Comparison of ENCODE assay signal across 8 cellular contexts in the genomic region with DNA sequence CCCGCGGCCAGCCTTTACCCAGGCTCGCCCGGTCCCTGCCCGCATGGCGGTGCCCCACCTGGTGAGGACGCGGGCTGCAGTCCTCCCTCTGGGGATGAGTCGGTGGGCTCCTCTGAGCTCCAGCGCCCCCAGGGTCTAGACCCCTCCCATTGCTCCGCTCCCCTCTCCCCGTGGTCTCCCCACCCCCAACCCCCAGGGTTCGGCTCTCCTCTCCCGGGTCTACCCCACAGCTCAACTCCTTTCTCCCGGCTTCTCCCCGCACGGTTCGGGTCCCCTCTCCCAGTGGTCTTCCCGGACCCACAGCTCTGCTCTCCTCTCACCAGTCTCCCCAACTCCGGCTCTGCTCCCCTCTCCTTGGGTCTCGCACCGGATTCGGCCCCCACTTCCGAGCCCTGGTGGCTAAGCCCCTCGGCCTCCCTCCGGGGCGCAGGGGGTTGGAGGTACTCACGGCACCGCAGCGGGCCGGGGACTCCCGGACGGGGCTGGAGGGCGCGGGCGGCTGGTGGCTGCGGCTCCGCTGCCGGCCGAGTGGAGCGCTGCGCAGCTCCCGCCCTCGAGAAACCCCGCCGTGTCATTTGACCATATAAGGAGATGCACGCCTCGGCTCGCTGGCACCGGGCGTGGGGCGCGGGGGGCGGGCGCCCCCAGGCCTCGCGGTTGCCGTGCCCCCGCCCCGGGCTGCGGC. TPM values are rescaled to one million over a fixed set of nuclear protein-coding genes. Genes with fewer than 3 reads are reported as not detected.
DNase-seq lines count a peak whose midpoint lies in the region; ATAC-seq and TF ChIP-seq lines count a peak whose summit lies in the region.

A gene with protein sequence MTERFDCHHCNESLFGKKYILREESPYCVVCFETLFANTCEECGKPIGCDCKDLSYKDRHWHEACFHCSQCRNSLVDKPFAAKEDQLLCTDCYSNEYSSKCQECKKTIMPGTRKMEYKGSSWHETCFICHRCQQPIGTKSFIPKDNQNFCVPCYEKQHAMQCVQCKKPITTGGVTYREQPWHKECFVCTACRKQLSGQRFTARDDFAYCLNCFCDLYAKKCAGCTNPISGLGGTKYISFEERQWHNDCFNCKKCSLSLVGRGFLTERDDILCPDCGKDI (minus strand): TSS at position 530 of the 685 bp plus-strand sequence. CDS start 12,535 bp downstream, outside the sequence.

- peak within 1 kb of the TSS; percentile 99 for H3K4me3 ChIP-seq in HUES48 (ENCODE audit: low read depth, low read length)
- peak within 1 kb of the TSS; percentile 98 for H3K4me3 ChIP-seq in ovary
- peak within 1 kb of the TSS; percentile 19 to 96 (median 64) for H3K4me3 ChIP-seq in thyroid gland (replicated peaks in 1 of 3)

- 0 out of 2 replicates have a peak, but pooled peaks cover 3% of the 10 kb centered on the region for H3K9me3 ChIP-seq in HUES48 (ENCODE audit: control insufficient read depth, insufficient read depth, low read length)
- H3K9me3 ChIP-seq in ovary = no peaks in the 10 kb centered on the region
- H3K9me3 ChIP-seq in thyroid gland = no peaks in the 10 kb centered on the region

- H3K4me1 Mint-ChIP-seq in activated naive CD4-positive, alpha-beta T cell treated with anti-CD3 and anti-CD28 coated beads for 36 hours (ENCODE audit: low read depth) = peaks cover 9% of the 10 kb centered on the region

- TF ChIP-seq CTCF in ovary (IDR thresholded peaks at IDR 0.05) (peak in 2 of 3 donors; percentile 48 to 72), thyroid gland (IDR thresholded peaks at IDR 0.05) (peak in 5 of 6 experiments; percentile 20 to 58 (median 25))

- no peaks in the 10 kb centered on the region for H3K36me3 Mint-ChIP-seq in activated naive CD4-positive, alpha-beta T cell treated with anti-CD3 and anti-CD28 coated beads for 36 hours (ENCODE audit: low read depth)

- DNase-seq in DMS153 (lab: John Stamatoyannopoulos, UW) (peak; percentile 51), SK-MEL-5 (ENCODE audit: low read depth, low spot score) (peak; percentile 69), glomerular endothelial cell (ENCODE audit: extremely low read depth, low read depth, low spot score) (no peak), ovary (peak; percentile 82 to 91 (median 86)), thyroid gland (peak; percentile 77 to 79)
- peak; percentile 73 for DNase-seq in activated naive CD4-positive, alpha-beta T cell treated with anti-CD3 and anti-CD28 coated beads for 36 hours

- peak; percentile 100 for ATAC-seq in GM21390 (IDR thresholded peaks at IDR 0.05; ENCODE audit: unreplicated experiment)

- peaks cover 15% of the 10 kb centered on the region for H3K27me3 ChIP-seq in HUES48 (ENCODE audit: control insufficient read depth, insufficient read depth, low read length)
- no peaks in the 10 kb centered on the region for H3K27me3 ChIP-seq in ovary
- H3K27me3 ChIP-seq in thyroid gland = no peaks in the 10 kb centered on the region

- H3K36me3 ChIP-seq in HUES48 (ENCODE audit: control insufficient read depth, insufficient read depth, low read length) (peaks cover 14% of the 10 kb centered on the region), ovary (no peaks in the 10 kb centered on the region), thyroid gland (no peaks in the 10 kb centered on the region)

- TF ChIP-seq POLR2A in ovary (IDR thresholded peaks at IDR 0.05) (peak; percentile 81), thyroid gland (IDR thresholded peaks at IDR 0.05) (peak; percentile 68 to 95)

- H3K9me3 Mint-ChIP-seq in activated naive CD4-positive, alpha-beta T cell treated with anti-CD3 and anti-CD28 coated beads for 36 hours = no peaks in the 10 kb centered on the region

- peak within 1 kb of the TSS; percentile 73 for H3K4me3 Mint-ChIP-seq in activated naive CD4-positive, alpha-beta T cell treated with anti-CD3 and anti-CD28 coated beads for 36 hours

- peak within 1 kb of the TSS; percentile 99 for H3K9ac ChIP-seq in HUES48 (ENCODE audit: low read depth, low read length)

- H3K4me1 ChIP-seq in HUES48 (ENCODE audit: control insufficient read depth, insufficient read depth, low read length) = peaks cover 18% of the 10 kb centered on the region
- peaks cover 4% of the 10 kb centered on the region for H3K4me1 ChIP-seq in ovary (ENCODE audit: insufficient read depth)
- peaks cover 6 to 11% of the 10 kb centered on the region in 2 donors for H3K4me1 ChIP-seq in thyroid gland

- H3K27ac Mint-ChIP-seq in activated naive CD4-positive, alpha-beta T cell treated with anti-CD3 and anti-CD28 coated beads for 36 hours = no peak within 1 kb of the TSS

- H3K27ac ChIP-seq in HUES48 (ENCODE audit: low read depth, low read length) = peak within 1 kb of the TSS; percentile 69
- peak within 1 kb of the TSS; percentile 86 to 98 for H3K27ac ChIP-seq in ovary
- H3K27ac ChIP-seq in thyroid gland = peak within 1 kb of the TSS; percentile 72 to 93 (median 83)

- intact Hi-C loops in activated naive CD4-positive, alpha-beta T cell treated with anti-CD3 and anti-CD28 coated beads for 36 hours (cut with micrococcal nuclease) = loop anchor here (1.0 to 5.0 kb wide), 3 partner anchors 28 to 70 kb away; a partner anchor contains a TSS
- intact Hi-C loops in ovary (cut with DNase I) (loop anchor here in 2 of 4 donors (5.0 to 10.0 kb wide), 2 partner anchors 39 to 96 kb away; no protein-coding TSS in a partner anchor), thyroid gland (cut with DNase I) (no loop called here)

- WGBS in ovary, 3 donors = 1% methylated on average over 58 to 61 of the region's 61 CpGs
- WGBS in thyroid gland, 2 donors = 1% methylated on average over 20 to 30 of the region's 61 CpGs

- CTCF ChIA-PET in activated naive CD4-positive, alpha-beta T cell treated with anti-CD3 and anti-CD28 coated beads for 36 hours (lab: Charles Lee) = interaction anchor here (1.0 to 1.2 kb wide), 2 partner anchors 14 to 15 kb away, joined by 3 read pairs; no protein-coding TSS in a partner anchor

- TF ChIP-seq EP300 in ovary (IDR thresholded peaks at IDR 0.05) = no peak

- H3K27me3 Mint-ChIP-seq in activated naive CD4-positive, alpha-beta T cell treated with anti-CD3 and anti-CD28 coated beads for 36 hours (ENCODE audit: low read depth) = peaks cover 13% of the 10 kb centered on the region

- in situ Hi-C loops in SK-MEL-5 (cut with HindIII; ENCODE audit: low pct_unique_long_range_greater_than_20kb, low sequenced_read_pairs) = no loop called here

RNA-seq across cellular contexts. Expression of the gene that starts here (rescaled TPM):
- 36.5 and 40.7 TPM in 2 replicates for total RNA-seq in SK-MEL-5 (2014; rRNA removed; shearing (Covaris generic))
- polyA plus RNA-seq in SK-MEL-5 (2015; cell fraction: cytosol; rRNA removed) = 50.8 and 51.8 TPM in 2 replicates
- 17.6 and 22.1 TPM in 2 replicates for polyA plus RNA-seq in SK-MEL-5 (2015; cell fraction: nucleus; rRNA removed)
- 1 to 10 TPM; 1.6 to 1.8 TPM for total RNA-seq in activated naive CD4-positive, alpha-beta T cell treated with anti-CD3 and anti-CD28 coated beads for 36 hours
- 115 and 138 TPM in 2 replicates for total RNA-seq in glomerular endothelial cell
- 1,000 to 10,000 TPM in 1 of 7 donors, 100 to 1,000 TPM in 6; 300 to 1,049 (median 495) TPM for total RNA-seq in ovary
- 100 to 1,000 TPM; 320 to 628 TPM for polyA plus RNA-seq in ovary
- total RNA-seq in thyroid gland = 10 to 100 TPM; 36.7 to 81.2 (median 44.0) TPM

Comparison
In these comparisons a context has a peak if more than half of its experiments do, and no peak if none do; other contexts are left out.
1. RNA of the gene that starts here (total RNA-seq): 300 to 1,049 TPM in ovary, 115 to 138 TPM in glomerular endothelial cell, 36.7 to 81.2 TPM in thyroid gland and 36.5 to 40.7 TPM in SK-MEL-5; 1.6 to 1.8 TPM in activated naive CD4-positive, alpha-beta T cell treated with anti-CD3 and anti-CD28 coated beads for 36 hours; every median in the first group is over 10 times any median in the second.
2. Peak in every context shown above with its lines, with median percentiles within 50 percentile points of each other: H3K27ac ChIP-seq and H3K4me3 ChIP-seq.